ENCODE assay signal across 8 cellular contexts in the genomic region with DNA sequence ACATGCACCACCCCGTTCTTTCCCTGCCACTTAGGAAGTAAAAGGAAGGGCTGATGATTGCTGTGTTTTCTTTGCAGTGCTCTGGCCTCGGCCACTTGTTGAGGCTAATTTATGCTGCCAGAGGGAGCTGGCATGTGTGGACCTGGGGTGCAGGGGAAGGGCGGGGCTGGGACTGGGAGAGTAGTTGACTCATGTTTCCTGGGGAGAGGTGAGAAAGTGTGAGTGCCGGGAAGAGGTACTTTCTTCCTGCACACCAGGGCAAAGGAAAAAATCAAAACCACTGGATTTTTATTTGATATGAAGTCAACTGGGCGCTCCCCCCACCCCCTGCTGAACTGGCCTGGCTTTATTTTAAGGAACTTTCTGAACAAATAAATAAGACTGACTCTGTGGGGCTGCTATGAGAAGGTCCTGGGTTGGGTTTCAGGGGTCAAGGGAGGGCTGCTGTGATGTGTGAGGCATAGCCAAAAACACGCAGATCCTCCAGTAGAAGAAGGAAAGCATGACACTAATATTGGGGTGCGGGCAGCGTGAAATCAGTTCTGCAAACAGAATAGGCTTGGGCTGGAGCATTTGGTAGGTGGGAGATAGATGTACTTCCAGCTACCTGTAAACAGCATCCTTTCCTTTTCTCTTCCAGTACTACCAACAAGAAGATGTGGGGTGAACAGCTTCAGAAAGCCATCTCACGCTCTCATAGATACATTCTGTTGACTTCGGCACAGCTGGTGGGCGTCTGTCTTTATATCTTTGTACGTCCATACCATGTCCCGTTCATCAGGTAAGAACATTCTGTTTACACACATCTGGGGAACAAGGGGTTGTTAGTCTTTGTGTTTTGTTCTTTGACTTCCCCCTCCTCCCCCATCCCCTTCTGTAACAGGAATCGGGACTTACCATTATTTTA.
A peak's percentile ranks its signal among the peaks of the same experiment; 100 is the strongest.
DNase-seq lines count a peak whose midpoint lies in the region; ATAC-seq and TF ChIP-seq lines count a peak whose summit lies in the region.

No MANE protein-coding gene starts in this region.

- H3K4me1 ChIP-seq in foreskin keratinocyte (peaks cover 23% of the 10 kb centered on the region), subcutaneous abdominal adipose tissue (ENCODE audit: control insufficient read depth in 5 of 5, insufficient read depth in 5 of 5, low read length in 5 of 5) (peaks cover 0 to 8% (median 0%) of the 10 kb centered on the region in 5 donors)

- peak; percentile 95 for ATAC-seq in foreskin keratinocyte

- TF ChIP-seq CTCF in foreskin keratinocyte (conservative IDR thresholded peaks at IDR 0.05) (no peak), GM13976 (IDR thresholded peaks at IDR 0.05; ENCODE audit: borderline replicate concordance, control extremely low read depth, extremely low read depth, insufficient read depth, missing control alignments) (no peak)

- no peak overlapping the region for H3K9ac ChIP-seq in subcutaneous abdominal adipose tissue (ENCODE audit: low read length in 5 of 5)

- H3K27ac ChIP-seq in foreskin keratinocyte (peak overlapping the region; percentile 18), subcutaneous abdominal adipose tissue (ENCODE audit: low read depth, low read length) (peak overlapping the region; percentile 9)

- H3K36me3 Mint-ChIP-seq in T-helper 2 cell treated with Interferon-gamma antibody and Interleukin-4, amounts not matched to agents 5 μg/mL and 100 μg/mL, for 36 hours (ENCODE audit: low read depth): peaks cover 15% of the 10 kb centered on the region

- peaks cover 0 to 14% (median 0%) of the 10 kb centered on the region in 5 donors for H3K36me3 ChIP-seq in subcutaneous abdominal adipose tissue (ENCODE audit: control insufficient read depth in 5 of 5, insufficient read depth in 5 of 5, low read length in 5 of 5)

- H3K9me3 Mint-ChIP-seq in T-helper 2 cell treated with Interferon-gamma antibody and Interleukin-4, amounts not matched to agents 5 μg/mL and 100 μg/mL, for 36 hours: no peaks in the 10 kb centered on the region

- no peak overlapping the region for H3K4me3 Mint-ChIP-seq in T-helper 2 cell treated with Interferon-gamma antibody and Interleukin-4, amounts not matched to agents 5 μg/mL and 100 μg/mL, for 36 hours

- in situ Hi-C loops in GM13976 (cut with MboI; ENCODE audit: low sequenced_read_pairs, unreplicated experiment): no loop called here

- no peaks in the 10 kb centered on the region for H3K27me3 ChIP-seq in foreskin keratinocyte
- H3K27me3 ChIP-seq in subcutaneous abdominal adipose tissue (ENCODE audit: control insufficient read depth in 5 of 5, insufficient read depth in 4 of 5, low read length in 5 of 5): no peaks in the 10 kb centered on the region

- peaks cover 12% of the 10 kb centered on the region for H3K4me1 Mint-ChIP-seq in T-helper 2 cell treated with Interferon-gamma antibody and Interleukin-4, amounts not matched to agents 5 μg/mL and 100 μg/mL, for 36 hours (ENCODE audit: low read depth)

- H3K9me3 ChIP-seq in subcutaneous abdominal adipose tissue (ENCODE audit: control insufficient read depth in 5 of 5, low read length in 5 of 5): no peaks in the 10 kb centered on the region

- H3K4me3 ChIP-seq in subcutaneous abdominal adipose tissue (ENCODE audit: low read depth in 1 of 5, low read length in 5 of 5): no peak overlapping the region

- peak; percentile 67 for DNase-seq in DMS53 (lab: John Stamatoyannopoulos, UW)
- no peak for DNase-seq in DMS53 treated with DMSO at 0.1 percent for 48 hours (lab: John Stamatoyannopoulos, UW; ENCODE audit: unreplicated experiment)
- peak; percentile 32 for DNase-seq in T1000 (lab: John Stamatoyannopoulos, UW)
- DNase-seq in foreskin keratinocyte: peak; percentile 59 to 87
- DNase-seq in GM13976 (ENCODE audit: low spot score): no peak
- DNase-seq in midbrain (lab: John Stamatoyannopoulos, UW): no peak
- DNase-seq in T-helper 2 cell treated with Interferon-gamma antibody and Interleukin-4, amounts not matched to agents 5 μg/mL and 100 μg/mL, for 36 hours (ENCODE audit: low spot score): no peak

- H3K27ac Mint-ChIP-seq in T-helper 2 cell treated with Interferon-gamma antibody and Interleukin-4, amounts not matched to agents 5 μg/mL and 100 μg/mL, for 36 hours: no peak overlapping the region

- H3K27me3 Mint-ChIP-seq in T-helper 2 cell treated with Interferon-gamma antibody and Interleukin-4, amounts not matched to agents 5 μg/mL and 100 μg/mL, for 36 hours (ENCODE audit: low read depth): no peaks in the 10 kb centered on the region

Comparison
In these comparisons a context has a peak if more than half of its experiments do, and no peak if none do; other contexts are left out.
1. DNase-seq: peak in DMS53 (single experiment), T1000 (single experiment) and foreskin keratinocyte (2 of 2); none in DMS53 treated with DMSO at 0.1 percent for 48 hours (single experiment), GM13976 (single experiment), midbrain (single experiment) and T-helper 2 cell treated with Interferon-gamma antibody and Interleukin-4, amounts not matched to agents 5 μg/mL and 100 μg/mL, for 36 hours (single experiment).